In the genomic region with DNA sequence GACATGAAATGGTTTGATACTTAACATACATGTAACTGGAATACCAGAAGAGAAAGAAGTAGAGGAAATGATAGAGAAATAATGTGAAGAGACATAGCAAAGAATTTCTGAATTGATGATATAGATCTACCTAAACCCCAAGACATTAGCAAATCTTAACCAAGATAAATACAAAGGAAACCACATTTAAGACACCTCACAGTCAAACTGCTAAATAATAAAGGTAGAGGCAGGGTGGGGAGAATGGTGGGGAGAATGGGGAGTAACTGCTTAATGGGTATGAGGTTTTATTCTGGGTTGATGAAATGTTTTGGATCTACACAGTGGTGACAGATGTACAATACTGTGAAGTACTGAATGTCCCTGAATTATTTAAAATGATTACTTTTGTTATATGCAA, we compare ENCODE assay signal across 19 cellular contexts. TPM values are rescaled to one million over a fixed set of nuclear protein-coding genes. Genes with fewer than 3 reads are reported as not detected.
DNase-seq lines count a peak whose midpoint lies in the region; ATAC-seq and TF ChIP-seq lines count a peak whose summit lies in the region.
"Had no signal": no experiment of that assay in that cellular context is flagged by ENCODE, and none has a peak within 500 bp of the region (broad histone marks: within the 10 kb centered on the region; RNA-seq: fewer than 3 reads in every experiment).

No MANE protein-coding gene starts in this region.

- H3K4me3 ChIP-seq in DND-41 (ENCODE audit: low read depth in 1 of 2, low read length in 2 of 2): no peak overlapping the region

- peaks cover 3% of the 10 kb centered on the region for H3K9me3 Mint-ChIP-seq in activated naive CD8-positive, alpha-beta T cell treated with anti-CD3 and anti-CD28 coated beads, Interleukin-2, amount 10 ng/mL, durations not matched to agents 7 days and 5 days
- H3K9me3 Mint-ChIP-seq in activated naive CD8-positive, alpha-beta T cell treated with anti-CD3 and anti-CD28 coated beads for 36 hours: no peaks in the 10 kb centered on the region
- H3K9me3 Mint-ChIP-seq in immature natural killer cell: no peaks in the 10 kb centered on the region
- H3K9me3 Mint-ChIP-seq in Calu3 (ENCODE audit: low read depth, unreplicated experiment): no peaks in the 10 kb centered on the region

- no peak overlapping the region for H3K4me3 Mint-ChIP-seq in activated naive CD8-positive, alpha-beta T cell treated with anti-CD3 and anti-CD28 coated beads, Interleukin-2, amount 10 ng/mL, durations not matched to agents 7 days and 5 days
- no peak overlapping the region for H3K4me3 Mint-ChIP-seq in activated naive CD8-positive, alpha-beta T cell treated with anti-CD3 and anti-CD28 coated beads for 36 hours
- peak overlapping the region in 3 of 5 donors; percentile 3 to 36 (median 31) for H3K4me3 Mint-ChIP-seq in immature natural killer cell
- no peak overlapping the region for H3K4me3 Mint-ChIP-seq in Calu3 (ENCODE audit: low read depth, unreplicated experiment)

- H3K27ac Mint-ChIP-seq in activated naive CD8-positive, alpha-beta T cell treated with anti-CD3 and anti-CD28 coated beads, Interleukin-2, amount 10 ng/mL, durations not matched to agents 7 days and 5 days: no peak overlapping the region
- H3K27ac Mint-ChIP-seq in activated naive CD8-positive, alpha-beta T cell treated with anti-CD3 and anti-CD28 coated beads for 36 hours: no peak overlapping the region
- H3K27ac Mint-ChIP-seq in immature natural killer cell: peak overlapping the region in 5 of 6 donors; percentile 1 to 54 (median 31)
- no peak overlapping the region for H3K27ac Mint-ChIP-seq in Calu3 (ENCODE audit: unreplicated experiment)

- ATAC-seq in activated naive CD8-positive, alpha-beta T cell treated with anti-CD3 and anti-CD28 coated beads, Interleukin-2, amount 10 ng/mL, durations not matched to agents 7 days and 5 days (ENCODE audit: low read depth): peak; percentile 52
- peak; percentile 75 for ATAC-seq in DND-41 (ENCODE audit: insufficient read depth, low read depth)
- ATAC-seq: PC-3 had no signal

- no peak for TF ChIP-seq CTCF in DND-41 (IDR thresholded peaks at IDR 0.05; ENCODE audit: borderline replicate concordance, extremely low read depth, low read length, poor library complexity, severe bottlenecking)
- no peak for TF ChIP-seq CTCF in Calu3 (IDR thresholded peaks at IDR 0.05; ENCODE audit: unreplicated experiment)

- intact Hi-C loops in Calu3 (cut with micrococcal nuclease; ENCODE audit: unreplicated experiment): no loop called here

- H3K79me2 ChIP-seq in DND-41 (ENCODE audit: insufficient read depth, low read length): no peaks in the 10 kb centered on the region

- DNase-seq in activated naive CD8-positive, alpha-beta T cell treated with anti-CD3 and anti-CD28 coated beads, Interleukin-2, amount 10 ng/mL, durations not matched to agents 7 days and 5 days: no peak
- DNase-seq in activated naive CD8-positive, alpha-beta T cell treated with anti-CD3 and anti-CD28 coated beads for 36 hours: no peak
- DNase-seq in DND-41: no peak
- peak; percentile 8 for DNase-seq in T-helper 22 cell (ENCODE audit: low read depth)
- peak in 1 of 3 donors; percentile 16 for DNase-seq in immature natural killer cell
- no peak for DNase-seq in Calu3
- no peak for DNase-seq in DMS 273 (lab: John Stamatoyannopoulos, UW; ENCODE audit: unreplicated experiment)
- DNase-seq: C1 segment of cervical spinal cord, COR-L47, DMS153, GF-D8, H7, NCI-H1694 treated with DMSO at 0.1 percent for 48 hours, NCI-H226, NCI-H526, PC-3, RPMI8226, SHP77 treated with DMSO at 0.1 percent for 48 hours, SK-N-SH had no signal

- no TSS peak for BruUV-seq in Calu3 (replicated peaks; lab: Mats Ljungman, UMichigan)

- CTCF ChIA-PET in Calu3 (lab: Charles Lee): interaction anchor here (0.7 kb wide), 1 partner anchor 1122 kb away, joined by 5 read pairs; no protein-coding TSS in a partner anchor

- H3K27me3 Mint-ChIP-seq in activated naive CD8-positive, alpha-beta T cell treated with anti-CD3 and anti-CD28 coated beads, Interleukin-2, amount 10 ng/mL, durations not matched to agents 7 days and 5 days: no peaks in the 10 kb centered on the region
- no peaks in the 10 kb centered on the region for H3K27me3 Mint-ChIP-seq in activated naive CD8-positive, alpha-beta T cell treated with anti-CD3 and anti-CD28 coated beads for 36 hours
- peaks cover 6 to 7% (median 6%) of the 10 kb centered on the region in 3 donors for H3K27me3 Mint-ChIP-seq in immature natural killer cell (ENCODE audit: low read depth in 3 of 3)
- no peaks in the 10 kb centered on the region for H3K27me3 Mint-ChIP-seq in Calu3 (ENCODE audit: unreplicated experiment)

- no peaks in the 10 kb centered on the region for H4K20me1 ChIP-seq in DND-41 (ENCODE audit: insufficient read depth, low read length)

- no peaks in the 10 kb centered on the region for H3K27me3 ChIP-seq in DND-41 (ENCODE audit: insufficient read depth, low read length, poor library complexity)

- POLR2A ChIA-PET in activated naive CD8-positive, alpha-beta T cell treated with anti-CD3 and anti-CD28 coated beads, Interleukin-2, amount 10 ng/mL, durations not matched to agents 7 days and 5 days (lab: Charles Lee): interaction anchor here (0.8 kb wide), 1 partner anchor 18 kb away, joined by 4 read pairs; no protein-coding TSS in a partner anchor

- H3K9me3 ChIP-seq in DND-41 (ENCODE audit: insufficient read depth, low read length, severe bottlenecking): no peaks in the 10 kb centered on the region
- H3K9me3 ChIP-seq: SK-N-SH had no signal

- peaks cover 25% of the 10 kb centered on the region for H3K4me1 Mint-ChIP-seq in activated naive CD8-positive, alpha-beta T cell treated with anti-CD3 and anti-CD28 coated beads, Interleukin-2, amount 10 ng/mL, durations not matched to agents 7 days and 5 days
- H3K4me1 Mint-ChIP-seq in activated naive CD8-positive, alpha-beta T cell treated with anti-CD3 and anti-CD28 coated beads for 36 hours: peaks cover 26% of the 10 kb centered on the region
- H3K4me1 Mint-ChIP-seq in immature natural killer cell (peaks cover 31 to 36% of the 10 kb centered on the region in 2 donors), Calu3 (ENCODE audit: low read depth, unreplicated experiment) (no peaks in the 10 kb centered on the region)

- no peak overlapping the region for H3K4me2 ChIP-seq in DND-41 (ENCODE audit: insufficient read depth, low read length)
- H3K4me2 ChIP-seq: SK-N-SH had no signal

- peaks cover 23% of the 10 kb centered on the region for H3K36me3 Mint-ChIP-seq in activated naive CD8-positive, alpha-beta T cell treated with anti-CD3 and anti-CD28 coated beads, Interleukin-2, amount 10 ng/mL, durations not matched to agents 7 days and 5 days
- peaks cover 19% of the 10 kb centered on the region for H3K36me3 Mint-ChIP-seq in activated naive CD8-positive, alpha-beta T cell treated with anti-CD3 and anti-CD28 coated beads for 36 hours
- H3K36me3 Mint-ChIP-seq in immature natural killer cell (peaks cover 11 to 18% (median 15%) of the 10 kb centered on the region in 3 donors), Calu3 (ENCODE audit: insufficient read depth, unreplicated experiment) (no peaks in the 10 kb centered on the region)

- no peak overlapping the region for H3K27ac ChIP-seq in DND-41 (ENCODE audit: low read length)

- no peak overlapping the region for H2AFZ ChIP-seq in DND-41 (ENCODE audit: low read depth, low read length)

- H3K4me1 ChIP-seq in DND-41 (ENCODE audit: insufficient read depth, low read length): peaks cover 2% of the 10 kb centered on the region; the same call in 1 of the 2 replicates

- peaks cover 27% of the 10 kb centered on the region; the same call in 1 of the 2 replicates for H3K36me3 ChIP-seq in DND-41 (ENCODE audit: insufficient read depth, low read length)

- no peak overlapping the region for H3K9ac ChIP-seq in DND-41 (ENCODE audit: low read depth, low read length)
- H3K9ac ChIP-seq: SK-N-SH had no signal

RNA-seq across cellular contexts. Expression of a gene that starts 17.5 kb away (rescaled TPM):
- total RNA-seq in activated naive CD8-positive, alpha-beta T cell treated with anti-CD3 and anti-CD28 coated beads, Interleukin-2, amount 10 ng/mL, durations not matched to agents 7 days and 5 days: 10 to 100 TPM; 26.5 to 26.9 TPM
- 10 to 100 TPM; 40.5 to 42.3 TPM for total RNA-seq in activated naive CD8-positive, alpha-beta T cell treated with anti-CD3 and anti-CD28 coated beads for 36 hours
- polyA plus RNA-seq in immature natural killer cell: 10 to 100 TPM in 2 of 3 donors, 1 to 10 TPM in 1; 9.1 to 16.2 (median 15.2) TPM
- 15.5 and 20.3 TPM in 2 replicates for total RNA-seq in Calu3 (2022)

RNA-seq across cellular contexts. Expression of a gene that starts 57.9 kb away (rescaled TPM):
- total RNA-seq in activated naive CD8-positive, alpha-beta T cell treated with anti-CD3 and anti-CD28 coated beads, Interleukin-2, amount 10 ng/mL, durations not matched to agents 7 days and 5 days: 10 to 100 TPM; 17.9 to 18.0 TPM
- total RNA-seq in activated naive CD8-positive, alpha-beta T cell treated with anti-CD3 and anti-CD28 coated beads for 36 hours: 10 to 100 TPM; 18.9 to 21.6 TPM
- 1 to 10 TPM; 1.6 to 5.5 (median 2.3) TPM for polyA plus RNA-seq in immature natural killer cell
- total RNA-seq in Calu3 (2022): 3.4 TPM in 2 replicates

Comparison
In these comparisons a context has a peak if more than half of its experiments do, and no peak if none do; other contexts are left out.
1. H3K27ac Mint-ChIP-seq: peak in immature natural killer cell (5 of 6); none in activated naive CD8-positive, alpha-beta T cell treated with anti-CD3 and anti-CD28 coated beads, Interleukin-2, amount 10 ng/mL, durations not matched to agents 7 days and 5 days (single experiment), activated naive CD8-positive, alpha-beta T cell treated with anti-CD3 and anti-CD28 coated beads for 36 hours (single experiment) and Calu3 (single experiment).
2. H3K4me3 Mint-ChIP-seq: peak in immature natural killer cell (3 of 5); none in activated naive CD8-positive, alpha-beta T cell treated with anti-CD3 and anti-CD28 coated beads, Interleukin-2, amount 10 ng/mL, durations not matched to agents 7 days and 5 days (single experiment), activated naive CD8-positive, alpha-beta T cell treated with anti-CD3 and anti-CD28 coated beads for 36 hours (single experiment) and Calu3 (single experiment).